Comparison of ENCODE assay signal across 8 cellular contexts in the genomic region with DNA sequence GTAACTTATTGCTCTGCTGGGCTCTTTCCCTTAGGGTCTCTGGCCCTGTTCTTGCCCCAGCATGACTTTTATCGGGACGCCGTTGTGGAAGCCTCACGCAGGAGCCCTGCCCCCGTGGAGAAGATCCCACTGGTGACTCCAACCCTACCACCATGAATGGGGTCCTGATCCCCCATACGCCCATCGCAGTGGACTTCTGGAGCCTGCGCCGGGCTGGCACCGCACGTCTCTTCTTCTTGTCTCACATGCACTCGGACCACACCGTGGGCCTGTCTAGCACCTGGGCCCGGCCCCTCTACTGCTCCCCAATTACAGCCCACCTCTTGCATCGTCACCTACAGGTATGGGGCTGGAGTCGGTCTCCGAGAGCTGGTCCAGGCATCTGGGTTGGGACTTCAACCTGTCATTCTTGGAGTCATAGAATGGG. TPM values are rescaled to one million over a fixed set of nuclear protein-coding genes. Genes with fewer than 3 reads are reported as not detected.
A peak's percentile ranks its signal among the peaks of the same experiment; 100 is the strongest.
DNase-seq lines count a peak whose midpoint lies in the region; ATAC-seq and TF ChIP-seq lines count a peak whose summit lies in the region.

No MANE protein-coding gene starts in this region.

- H3K27me3 ChIP-seq in HUES6 (ENCODE audit: control insufficient read depth, insufficient read depth, low read length) = no peaks in the 10 kb centered on the region
- no peaks in the 10 kb centered on the region for H3K27me3 ChIP-seq in heart right ventricle
- no peaks in the 10 kb centered on the region for H3K27me3 ChIP-seq in gastrocnemius medialis

- no peak for TF ChIP-seq POLR2A in gastrocnemius medialis (IDR thresholded peaks at IDR 0.05)

- no peak for TF ChIP-seq CTCF in AG10803 (conservative IDR thresholded peaks at IDR 0.05; ENCODE audit: low read length)
- no peak for TF ChIP-seq CTCF in activated CD8-positive, alpha-beta T cell treated with anti-CD3 and anti-CD28 coated beads for 36 hours (IDR thresholded peaks at IDR 0.05)
- TF ChIP-seq CTCF in heart right ventricle (IDR thresholded peaks at IDR 0.05) = peak in 1 of 9 donors; percentile 5
- TF ChIP-seq CTCF in gastrocnemius medialis (IDR thresholded peaks at IDR 0.05 in 4 of 5, conservative IDR thresholded peaks at IDR 0.05 in 1 of 5) = peak in 1 of 5 experiments; percentile 15

- H3K9me3 ChIP-seq in HUES6 (ENCODE audit: control insufficient read depth, insufficient read depth, low read depth, low read length) (no peaks in the 10 kb centered on the region), heart right ventricle (no peaks in the 10 kb centered on the region), gastrocnemius medialis (no peaks in the 10 kb centered on the region)

- POLR2A ChIA-PET in activated CD8-positive, alpha-beta T cell treated with anti-CD3 and anti-CD28 coated beads for 36 hours (lab: Charles Lee) = interaction anchor here (0.6 to 3.8 kb wide), 10 partner anchors 11 to 113 kb away, joined by 3 to 93 read pairs (median 5); partner anchors contain the start of genes BCL2L15 and HIPK1

- peak overlapping the region; percentile 88 for H3K9ac ChIP-seq in HUES6 (ENCODE audit: low read length)

- WGBS in heart right ventricle, 2 donors = 0% methylated on average over 17 of the region's 17 CpGs

- H3K27ac ChIP-seq in HUES6 (ENCODE audit: low read depth, low read length) = peak overlapping the region; percentile 7; the same call in 1 of the 2 replicates
- H3K27ac ChIP-seq in heart right ventricle = peak overlapping the region in 9 of 10 donors; percentile 86 to 95 (median 92)
- peak overlapping the region; percentile 90 to 91 (median 90) for H3K27ac ChIP-seq in gastrocnemius medialis

- H3K4me1 ChIP-seq in HUES6 (ENCODE audit: control insufficient read depth, insufficient read depth, low read length) = peaks cover 4% of the 10 kb centered on the region
- H3K4me1 ChIP-seq in heart right ventricle = peaks cover 0 to 49% (median 24%) of the 10 kb centered on the region in 9 donors
- peaks cover 20 to 22% of the 10 kb centered on the region in 2 donors for H3K4me1 ChIP-seq in gastrocnemius medialis

- no peak for DNase-seq in AG10803 (ENCODE audit: low read depth)
- DNase-seq in activated CD8-positive, alpha-beta T cell treated with anti-CD3 and anti-CD28 coated beads for 36 hours = peak; percentile 54
- no peak for DNase-seq in heart right ventricle
- peak in 1 of 2 donors; percentile 29 for DNase-seq in gastrocnemius medialis
- no peak for DNase-seq in GDM1 (lab: John Stamatoyannopoulos, UW)

- peak overlapping the region; percentile 93 for H3K4me3 ChIP-seq in AG10803 (ENCODE audit: low read length)
- H3K4me3 ChIP-seq in HUES6 (ENCODE audit: low read depth, low read length) = peak overlapping the region; percentile 82
- H3K4me3 ChIP-seq in heart right ventricle = peak overlapping the region; percentile 58 to 86 (median 78)
- peak overlapping the region; percentile 79 to 93 (median 84) for H3K4me3 ChIP-seq in gastrocnemius medialis

- H3K9me3 Mint-ChIP-seq in activated CD8-positive, alpha-beta T cell treated with anti-CD3 and anti-CD28 coated beads for 36 hours = no peaks in the 10 kb centered on the region

- CTCF ChIA-PET in activated CD8-positive, alpha-beta T cell treated with anti-CD3 and anti-CD28 coated beads for 36 hours (lab: Charles Lee) = interaction anchor here (1.2 to 5.6 kb wide), 9 partner anchors 10 to 73 kb away, joined by 3 to 55 read pairs (median 5); partner anchors contain the start of genes HIPK1 and OLFML3

- intact Hi-C loops in activated CD8-positive, alpha-beta T cell treated with anti-CD3 and anti-CD28 coated beads for 36 hours (cut with micrococcal nuclease) = loop anchor here (1.0 kb wide), 1 partner anchor 25 kb away; no protein-coding TSS in a partner anchor
- intact Hi-C loops in heart right ventricle (cut with DNase I) (loop anchor here in 8 of 10 donors (1.0 to 10.0 kb wide), 7 partner anchors 23 to 151 kb away; partner anchors contain the start of genes HIPK1 (in 7 of the 8), PHTF1 (in 2 of the 8) and RSBN1 (in 2 of the 8)), gastrocnemius medialis (cut with DNase I; ENCODE audit: low total_unique reads) (loop anchor here (1.0 to 2.0 kb wide), 5 partner anchors 24 to 147 kb away; partner anchors contain the start of genes HIPK1, PHTF1 and RSBN1)

- ATAC-seq in GM18511 (IDR thresholded peaks at IDR 0.05; ENCODE audit: unreplicated experiment) (peak; percentile 6), heart right ventricle (peak in 2 of 8 donors; percentile 0 to 8), gastrocnemius medialis (no peak), GM21786 (IDR thresholded peaks at IDR 0.05; ENCODE audit: unreplicated experiment) (no peak)
- no peak for ATAC-seq in activated CD8-positive, alpha-beta T cell treated with anti-CD3 and anti-CD28 coated beads for 36 hours

- in situ Hi-C loops in gastrocnemius medialis (cut with MboI; ENCODE audit: low sequenced_read_pairs in 4 of 4) = loop anchor here (10.0 to 25.0 kb wide), 4 partner anchors 71 to 1293 kb away; partner anchors contain the start of genes CAPZA1 (in 1 of the 4), MAGI3 (in 1 of the 4), RSBN1 (in 1 of the 4) and ST7L (in 1 of the 4)

- H3K4me3 Mint-ChIP-seq in activated CD8-positive, alpha-beta T cell treated with anti-CD3 and anti-CD28 coated beads for 36 hours = peak overlapping the region; percentile 88

- H3K27ac Mint-ChIP-seq in activated CD8-positive, alpha-beta T cell treated with anti-CD3 and anti-CD28 coated beads for 36 hours = peak overlapping the region; percentile 99

- no peaks in the 10 kb centered on the region for H3K27me3 Mint-ChIP-seq in activated CD8-positive, alpha-beta T cell treated with anti-CD3 and anti-CD28 coated beads for 36 hours

- peaks cover 45% of the 10 kb centered on the region for H3K4me1 Mint-ChIP-seq in activated CD8-positive, alpha-beta T cell treated with anti-CD3 and anti-CD28 coated beads for 36 hours (ENCODE audit: low read depth)

- H3K36me3 ChIP-seq in HUES6 (ENCODE audit: control insufficient read depth, insufficient read depth, low read length) (peaks cover 35% of the 10 kb centered on the region), heart right ventricle (peaks cover 0 to 59% (median 7%) of the 10 kb centered on the region in 9 donors), gastrocnemius medialis (peaks cover 0 to 32% of the 10 kb centered on the region in 2 donors)

- peaks cover 49% of the 10 kb centered on the region for H3K36me3 Mint-ChIP-seq in activated CD8-positive, alpha-beta T cell treated with anti-CD3 and anti-CD28 coated beads for 36 hours (ENCODE audit: low read depth)

RNA-seq across cellular contexts. Expression of gene DCLRE1B, which starts 0.3 kb away (rescaled TPM):
- total RNA-seq in activated CD8-positive, alpha-beta T cell treated with anti-CD3 and anti-CD28 coated beads for 36 hours = 10 to 100 TPM; 19.1 to 19.3 TPM
- total RNA-seq in heart right ventricle = 1 to 10 TPM in 9 of 10 donors, under 1 TPM in 1; 0.78 to 4.2 (median 2.1) TPM
- 1 to 10 TPM in 1 of 2 donors, under 1 TPM in 1; 0.59 to 1.8 TPM for polyA plus RNA-seq in heart right ventricle
- total RNA-seq in gastrocnemius medialis = 1 to 10 TPM; 1.4 to 3.3 (median 1.7) TPM

RNA-seq across cellular contexts. Expression of gene AP4B1, which starts 0.8 kb away (rescaled TPM):
- total RNA-seq in activated CD8-positive, alpha-beta T cell treated with anti-CD3 and anti-CD28 coated beads for 36 hours = 10 to 100 TPM; 38.2 to 38.5 TPM
- total RNA-seq in heart right ventricle = 10 to 100 TPM in 8 of 10 donors, 1 to 10 TPM in 2; 9.1 to 13.9 (median 11.5) TPM
- polyA plus RNA-seq in heart right ventricle = 10 to 100 TPM in 1 of 2 donors, 1 to 10 TPM in 1; 7.5 to 15.4 TPM
- total RNA-seq in gastrocnemius medialis = 10 to 100 TPM in 1 of 4 donors, 1 to 10 TPM in 3; 6.5 to 11.2 (median 8.4) TPM

RNA-seq across cellular contexts. Expression of gene BCL2L15, which starts 18.1 kb away (rescaled TPM):
- total RNA-seq in activated CD8-positive, alpha-beta T cell treated with anti-CD3 and anti-CD28 coated beads for 36 hours = under 1 TPM; 0.40 to 0.61 TPM
- total RNA-seq in heart right ventricle (under 1 TPM in 7 of 10 donors, not detected in 3; 0.05 to 0.28 (median 0.09) TPM), gastrocnemius medialis (under 1 TPM in 1 of 4 donors, not detected in 3; 0.32 TPM)
- under 1 TPM; 0.07 to 0.15 TPM for polyA plus RNA-seq in heart right ventricle

RNA-seq across cellular contexts. Expression of gene HIPK1, which starts 23.7 kb away (rescaled TPM):
- 10 to 100 TPM; 42.8 to 45.1 TPM for total RNA-seq in activated CD8-positive, alpha-beta T cell treated with anti-CD3 and anti-CD28 coated beads for 36 hours
- total RNA-seq in heart right ventricle (10 to 100 TPM; 42.6 to 91.0 (median 62.2) TPM), gastrocnemius medialis (10 to 100 TPM; 54.4 to 67.6 (median 60.0) TPM)
- polyA plus RNA-seq in heart right ventricle = 10 to 100 TPM in 1 of 2 donors, 1 to 10 TPM in 1; 7.8 to 10.7 TPM

RNA-seq across cellular contexts. Expression of gene PTPN22, which starts 33.9 kb away (rescaled TPM):
- 10 to 100 TPM; 54.0 to 56.0 TPM for total RNA-seq in activated CD8-positive, alpha-beta T cell treated with anti-CD3 and anti-CD28 coated beads for 36 hours
- 1 to 10 TPM in 1 of 10 donors, under 1 TPM in 9; 0.13 to 3.3 (median 0.56) TPM for total RNA-seq in heart right ventricle
- under 1 TPM; 0.20 to 0.44 TPM for polyA plus RNA-seq in heart right ventricle
- total RNA-seq in gastrocnemius medialis = 1 to 10 TPM in 1 of 4 donors, under 1 TPM in 3; 0.10 to 1.7 (median 0.63) TPM

Comparison
In these comparisons a context has a peak if more than half of its experiments do, and no peak if none do; other contexts are left out.
1. H3K27ac ChIP-seq: peak in every context shown above with its lines; median percentile 92 in heart right ventricle; 90 in gastrocnemius medialis; 7 in HUES6.